In genomic region chr5:43305948-43306563, GRCh38 we compare ENCODE assay signal across 1 cellular context.
A peak's percentile ranks its signal among the peaks of the same experiment; 100 is the strongest.
TF ChIP-seq lines count a peak whose summit lies in the region.

No MANE protein-coding gene starts in this region.

TF ChIP-seq in K562, 482 proteins besides CTCF, POLR2A, EP300 and RAD21 (continued from another document):
- TF ChIP-seq E2F1 (CRISPR knock-in tag; IDR thresholded peaks at IDR 0.05) (peak; percentile 39; the same call in 1 of the 2 replicates), SMC3 (conservative IDR thresholded peaks at IDR 0.05; ENCODE audit: insufficient read depth, low read depth, low read length) (peak; percentile 35; the same call in 1 of the 2 replicates)
